1 cellular context compared by ENCODE assay signal in genomic region chr6:121794630-121795029, GRCh38.
A peak's percentile ranks its signal among the peaks of the same experiment; 100 is the strongest.
TF ChIP-seq lines count a peak whose summit lies in the region.

No MANE protein-coding gene starts in this region.

TF ChIP-seq in SK-N-SH, 30 proteins besides CTCF, POLR2A, EP300 and RAD21 (continued from another document):
- no peak for TF ChIP-seq USF2 (IDR thresholded peaks at IDR 0.05; ENCODE audit: borderline replicate concordance, low read depth, low read length)
- TF ChIP-seq MAX (IDR thresholded peaks at IDR 0.05; ENCODE audit: low read depth) = peak; percentile 64; the same call in 1 of the 2 replicates
- TF ChIP-seq EZH2phosphoT487 (IDR thresholded peaks at IDR 0.05; ENCODE audit: borderline replicate concordance, low read depth) = no peak
- TF ChIP-seq TCF12 (IDR thresholded peaks at IDR 0.05) = peak; percentile 100
- TF ChIP-seq TEAD4 (IDR thresholded peaks at IDR 0.05; ENCODE audit: borderline replicate concordance, insufficient read depth) = peak; percentile 97
- no peak for TF ChIP-seq FOXJ3 (CRISPR knock-in tag; IDR thresholded peaks at IDR 0.05)
- no peak for TF ChIP-seq USF1 (IDR thresholded peaks at IDR 0.05; ENCODE audit: borderline replicate concordance, low read depth)
- TF ChIP-seq TAF1 (IDR thresholded peaks at IDR 0.05; ENCODE audit: borderline replicate concordance, low read depth, low read length) = no peak
- no peak for TF ChIP-seq IRF3 (IDR thresholded peaks at IDR 0.05; ENCODE audit: low read depth, low read length)
- peak; percentile 93 for TF ChIP-seq FOXM1 (IDR thresholded peaks at IDR 0.05; ENCODE audit: low read depth)
